Comparison of ENCODE assay signal across 1 cellular context in the genomic region with DNA sequence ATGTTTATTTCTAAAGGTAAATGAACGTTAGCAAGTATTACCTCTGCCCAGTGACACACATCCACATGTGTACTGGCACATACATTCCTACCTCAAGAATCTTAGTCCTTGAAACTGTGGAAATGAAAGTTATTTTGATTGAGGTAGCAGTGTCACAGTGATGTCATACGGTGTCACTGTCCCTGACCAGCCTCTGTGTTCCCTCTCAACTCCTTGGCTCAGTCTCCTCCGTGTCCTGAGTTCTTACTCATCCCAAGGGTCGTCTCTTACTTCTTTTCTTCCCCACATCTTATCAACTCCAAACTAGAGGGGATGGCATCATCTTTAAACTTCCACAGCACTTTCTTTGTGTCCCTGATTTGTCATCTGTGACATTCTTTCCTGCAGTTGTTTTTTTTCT.
TF ChIP-seq lines count a peak whose summit lies in the region.

No MANE protein-coding gene starts in this region.

TF ChIP-seq in IMR-90, 13 proteins besides CTCF, POLR2A, EP300 and RAD21:
- TF ChIP-seq RCOR1 (IDR thresholded peaks at IDR 0.05; ENCODE audit: insufficient replicate concordance, low read length) (no peak), RFX5 (IDR thresholded peaks at IDR 0.05; ENCODE audit: low read depth, low read length) (no peak), CHD1 (IDR thresholded peaks at IDR 0.05; ENCODE audit: low read depth, low read length) (no peak), FOS (IDR thresholded peaks at IDR 0.05; ENCODE audit: low read depth, low read length) (no peak), MAFK (IDR thresholded peaks at IDR 0.05; ENCODE audit: low read depth, low read length) (no peak), SMC3 (IDR thresholded peaks at IDR 0.05; ENCODE audit: low read depth, low read length) (no peak), NFE2L2 (IDR thresholded peaks at IDR 0.05; ENCODE audit: low read depth, low read length) (no peak), MXI1 (IDR thresholded peaks at IDR 0.05; ENCODE audit: borderline replicate concordance, low read depth, low read length) (no peak), BHLHE40 (IDR thresholded peaks at IDR 0.05; ENCODE audit: low read depth, low read length) (no peak), CEBPB (IDR thresholded peaks at IDR 0.05; ENCODE audit: low read depth, low read length) (no peak)
- TF ChIP-seq, protein P1, sequence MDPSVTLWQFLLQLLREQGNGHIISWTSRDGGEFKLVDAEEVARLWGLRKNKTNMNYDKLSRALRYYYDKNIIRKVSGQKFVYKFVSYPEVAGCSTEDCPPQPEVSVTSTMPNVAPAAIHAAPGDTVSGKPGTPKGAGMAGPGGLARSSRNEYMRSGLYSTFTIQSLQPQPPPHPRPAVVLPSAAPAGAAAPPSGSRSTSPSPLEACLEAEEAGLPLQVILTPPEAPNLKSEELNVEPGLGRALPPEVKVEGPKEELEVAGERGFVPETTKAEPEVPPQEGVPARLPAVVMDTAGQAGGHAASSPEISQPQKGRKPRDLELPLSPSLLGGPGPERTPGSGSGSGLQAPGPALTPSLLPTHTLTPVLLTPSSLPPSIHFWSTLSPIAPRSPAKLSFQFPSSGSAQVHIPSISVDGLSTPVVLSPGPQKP (IDR thresholded peaks at IDR 0.05; ENCODE audit: borderline replicate concordance, low read depth, low read length) = no peak
- TF ChIP-seq, protein P2, sequence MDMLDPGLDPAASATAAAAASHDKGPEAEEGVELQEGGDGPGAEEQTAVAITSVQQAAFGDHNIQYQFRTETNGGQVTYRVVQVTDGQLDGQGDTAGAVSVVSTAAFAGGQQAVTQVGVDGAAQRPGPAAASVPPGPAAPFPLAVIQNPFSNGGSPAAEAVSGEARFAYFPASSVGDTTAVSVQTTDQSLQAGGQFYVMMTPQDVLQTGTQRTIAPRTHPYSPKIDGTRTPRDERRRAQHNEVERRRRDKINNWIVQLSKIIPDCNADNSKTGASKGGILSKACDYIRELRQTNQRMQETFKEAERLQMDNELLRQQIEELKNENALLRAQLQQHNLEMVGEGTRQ (IDR thresholded peaks at IDR 0.05; ENCODE audit: low read depth, low read length) = no peak
